ENCODE assay signal across 11 cellular contexts in the genomic region with DNA sequence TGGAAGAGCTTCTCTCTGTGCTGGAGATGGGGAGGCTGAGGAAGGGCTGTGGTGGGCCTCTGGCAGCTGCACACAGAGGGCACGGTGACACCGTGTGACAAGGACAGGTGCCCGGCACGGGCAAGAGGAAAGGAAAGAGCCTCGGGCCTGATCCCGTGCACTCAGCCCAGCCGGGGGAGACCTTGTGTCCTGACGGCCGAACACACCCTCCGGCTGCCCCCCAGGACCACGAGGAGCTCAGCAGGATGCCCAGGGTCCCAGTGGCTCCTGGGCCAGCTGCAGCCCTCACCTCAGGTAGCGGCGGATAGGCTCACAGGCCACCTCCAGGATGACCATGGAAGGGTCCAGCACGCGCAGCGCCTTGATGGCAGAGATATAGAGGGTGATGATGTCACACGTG. TPM values are rescaled to one million over a fixed set of nuclear protein-coding genes. Genes with fewer than 3 reads are reported as not detected.
"Had no signal": no experiment of that assay in that cellular context is flagged by ENCODE, and none has a peak within 500 bp of the region (broad histone marks: within the 10 kb centered on the region; RNA-seq: fewer than 3 reads in every experiment).

No MANE protein-coding gene starts in this region.

- H2AFZ ChIP-seq: GM23248 had no signal

- H3K4me3 ChIP-seq: GM23248, HAP-1 had no signal

- H3K27ac Mint-ChIP-seq: HFFc6, IgD-negative memory B cell had no signal

- H3K9me3 ChIP-seq: HAP-1 had no signal

- H3K27me3 Mint-ChIP-seq: IgD-negative memory B cell had no signal

- DNase-seq: GM23248, GOT3, H7, HFFc6, KG1 had no signal

- ATAC-seq: HCT116 had no signal

- H3K4me3 Mint-ChIP-seq: HFFc6, IgD-negative memory B cell had no signal

- H3K9me3 Mint-ChIP-seq: HFFc6, IgD-negative memory B cell had no signal

- H3K27ac ChIP-seq: GM23248 had no signal

- FAIRE-seq: HTR-8/SVneo had no signal

- H3K9ac ChIP-seq: GM23248 had no signal

RNA-seq across cellular contexts. Expression of a gene that starts 11.0 kb away (rescaled TPM):
- total RNA-seq: GM23248, H4, H7, HFFc6, HT-29 had no signal
- polyA plus RNA-seq: GM23248, IgD-negative memory B cell had no signal

RNA-seq across cellular contexts. Expression of a gene that starts 13.0 kb away (rescaled TPM):
- total RNA-seq: GM23248, HFFc6 had no signal
- polyA plus RNA-seq: GM23248, IgD-negative memory B cell had no signal
